ENCODE assay signal across 1 cellular context in genomic region chr3:184174646-184175492, GRCh38.
TF ChIP-seq lines count a peak whose summit lies in the region.

AP2M1 (plus strand) TSS chr3:184174855; CDS start chr3:184176994, 2,139 bp downstream.

TF ChIP-seq in WTC11, 78 proteins besides CTCF, POLR2A, EP300 and RAD21 (continued from another document):
- TF ChIP-seq, protein P1, sequence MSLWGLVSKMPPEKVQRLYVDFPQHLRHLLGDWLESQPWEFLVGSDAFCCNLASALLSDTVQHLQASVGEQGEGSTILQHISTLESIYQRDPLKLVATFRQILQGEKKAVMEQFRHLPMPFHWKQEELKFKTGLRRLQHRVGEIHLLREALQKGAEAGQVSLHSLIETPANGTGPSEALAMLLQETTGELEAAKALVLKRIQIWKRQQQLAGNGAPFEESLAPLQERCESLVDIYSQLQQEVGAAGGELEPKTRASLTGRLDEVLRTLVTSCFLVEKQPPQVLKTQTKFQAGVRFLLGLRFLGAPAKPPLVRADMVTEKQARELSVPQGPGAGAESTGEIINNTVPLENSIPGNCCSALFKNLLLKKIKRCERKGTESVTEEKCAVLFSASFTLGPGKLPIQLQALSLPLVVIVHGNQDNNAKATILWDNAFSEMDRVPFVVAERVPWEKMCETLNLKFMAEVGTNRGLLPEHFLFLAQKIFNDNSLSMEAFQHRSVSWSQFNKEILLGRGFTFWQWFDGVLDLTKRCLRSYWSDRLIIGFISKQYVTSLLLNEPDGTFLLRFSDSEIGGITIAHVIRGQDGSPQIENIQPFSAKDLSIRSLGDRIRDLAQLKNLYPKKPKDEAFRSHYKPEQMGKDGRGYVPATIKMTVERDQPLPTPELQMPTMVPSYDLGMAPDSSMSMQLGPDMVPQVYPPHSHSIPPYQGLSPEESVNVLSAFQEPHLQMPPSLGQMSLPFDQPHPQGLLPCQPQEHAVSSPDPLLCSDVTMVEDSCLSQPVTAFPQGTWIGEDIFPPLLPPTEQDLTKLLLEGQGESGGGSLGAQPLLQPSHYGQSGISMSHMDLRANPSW (CRISPR knock-in tag; conservative IDR thresholded peaks at IDR 0.05; ENCODE audit: low read depth), result no peak
- TF ChIP-seq ZNF219 (CRISPR knock-in tag; IDR thresholded peaks at IDR 0.05; ENCODE audit: borderline replicate concordance) (no peak), FOXJ3 (CRISPR knock-in tag; IDR thresholded peaks at IDR 0.05; ENCODE audit: borderline replicate concordance) (no peak), NFYB (CRISPR knock-in tag; conservative IDR thresholded peaks at IDR 0.05; ENCODE audit: low read depth) (0 out of 2 replicates have a peak, but pooled peaks have one; percentile 20), ATF3 (CRISPR knock-in tag; conservative IDR thresholded peaks at IDR 0.05) (no peak), RELA (CRISPR knock-in tag; IDR thresholded peaks at IDR 0.05; ENCODE audit: borderline replicate concordance) (0 out of 2 replicates have a peak, but pooled peaks have one; percentile 23), FOXK1 (CRISPR knock-in tag; IDR thresholded peaks at IDR 0.05) (peak; percentile 83), E2F4 (CRISPR knock-in tag; IDR thresholded peaks at IDR 0.05; ENCODE audit: borderline replicate concordance, low read depth) (no peak), KAT7 (CRISPR knock-in tag; IDR thresholded peaks at IDR 0.05; ENCODE audit: borderline replicate concordance) (no peak), ZNF532 (CRISPR knock-in tag; IDR thresholded peaks at IDR 0.05; ENCODE audit: borderline replicate concordance) (no peak), NR1H2 (CRISPR knock-in tag; IDR thresholded peaks at IDR 0.05) (no peak), HMGXB4 (CRISPR knock-in tag; IDR thresholded peaks at IDR 0.05) (no peak), USF1 (CRISPR knock-in tag; IDR thresholded peaks at IDR 0.05) (no peak), ELF4 (CRISPR knock-in tag; IDR thresholded peaks at IDR 0.05; ENCODE audit: low read depth) (no peak), SMAD3 (CRISPR knock-in tag; IDR thresholded peaks at IDR 0.05; ENCODE audit: borderline replicate concordance) (no peak), TEAD1 (CRISPR knock-in tag; IDR thresholded peaks at IDR 0.05) (no peak; the same call in 1 of the 2 replicates), USF2 (CRISPR knock-in tag; IDR thresholded peaks at IDR 0.05) (peak; percentile 28; the same call in 1 of the 2 replicates), FOXP1 (CRISPR knock-in tag; IDR thresholded peaks at IDR 0.05; ENCODE audit: borderline replicate concordance) (peak; percentile 68), NR2C2 (CRISPR knock-in tag; IDR thresholded peaks at IDR 0.05) (no peak), CREM (CRISPR knock-in tag; IDR thresholded peaks at IDR 0.05) (no peak), GRHL2 (CRISPR knock-in tag; IDR thresholded peaks at IDR 0.05; ENCODE audit: insufficient replicate concordance, severe bottlenecking) (no peak), ERG (CRISPR knock-in tag; IDR thresholded peaks at IDR 0.05) (no peak), ATF1 (CRISPR knock-in tag; IDR thresholded peaks at IDR 0.05) (no peak), E2F5 (CRISPR knock-in tag; IDR thresholded peaks at IDR 0.05) (peak; percentile 59; the same call in 1 of the 2 replicates), NR3C1 (CRISPR knock-in tag; conservative IDR thresholded peaks at IDR 0.05; ENCODE audit: low read depth) (no peak), ZNF396 (CRISPR knock-in tag; IDR thresholded peaks at IDR 0.05; ENCODE audit: borderline replicate concordance) (no peak), ZNF423 (CRISPR knock-in tag; IDR thresholded peaks at IDR 0.05) (no peak)
- TF ChIP-seq, protein P2, sequence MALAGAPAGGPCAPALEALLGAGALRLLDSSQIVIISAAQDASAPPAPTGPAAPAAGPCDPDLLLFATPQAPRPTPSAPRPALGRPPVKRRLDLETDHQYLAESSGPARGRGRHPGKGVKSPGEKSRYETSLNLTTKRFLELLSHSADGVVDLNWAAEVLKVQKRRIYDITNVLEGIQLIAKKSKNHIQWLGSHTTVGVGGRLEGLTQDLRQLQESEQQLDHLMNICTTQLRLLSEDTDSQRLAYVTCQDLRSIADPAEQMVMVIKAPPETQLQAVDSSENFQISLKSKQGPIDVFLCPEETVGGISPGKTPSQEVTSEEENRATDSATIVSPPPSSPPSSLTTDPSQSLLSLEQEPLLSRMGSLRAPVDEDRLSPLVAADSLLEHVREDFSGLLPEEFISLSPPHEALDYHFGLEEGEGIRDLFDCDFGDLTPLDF (CRISPR knock-in tag; IDR thresholded peaks at IDR 0.05), result no peak
- TF ChIP-seq, protein P3, sequence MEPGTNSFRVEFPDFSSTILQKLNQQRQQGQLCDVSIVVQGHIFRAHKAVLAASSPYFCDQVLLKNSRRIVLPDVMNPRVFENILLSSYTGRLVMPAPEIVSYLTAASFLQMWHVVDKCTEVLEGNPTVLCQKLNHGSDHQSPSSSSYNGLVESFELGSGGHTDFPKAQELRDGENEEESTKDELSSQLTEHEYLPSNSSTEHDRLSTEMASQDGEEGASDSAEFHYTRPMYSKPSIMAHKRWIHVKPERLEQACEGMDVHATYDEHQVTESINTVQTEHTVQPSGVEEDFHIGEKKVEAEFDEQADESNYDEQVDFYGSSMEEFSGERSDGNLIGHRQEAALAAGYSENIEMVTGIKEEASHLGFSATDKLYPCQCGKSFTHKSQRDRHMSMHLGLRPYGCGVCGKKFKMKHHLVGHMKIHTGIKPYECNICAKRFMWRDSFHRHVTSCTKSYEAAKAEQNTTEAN (CRISPR knock-in tag; IDR thresholded peaks at IDR 0.05), result 0 out of 2 replicates have a peak, but pooled peaks have one; percentile 35
